Comparison of ENCODE assay signal across 33 cellular contexts in genomic region chr11:43823316-43823715, GRCh38. TPM values are rescaled to one million over a fixed set of nuclear protein-coding genes. Genes with fewer than 3 reads are reported as not detected.
A peak's percentile ranks its signal among the peaks of the same experiment; 100 is the strongest.
DNase-seq lines count a peak whose midpoint lies in the region; ATAC-seq and TF ChIP-seq lines count a peak whose summit lies in the region.
"Had no signal": no experiment of that assay in that cellular context is flagged by ENCODE, and none has a peak within 500 bp of the region (broad histone marks: within the 10 kb centered on the region; RNA-seq: fewer than 3 reads in every experiment).

No MANE protein-coding gene starts in this region.

- no peak for ATAC-seq in PC-3
- ATAC-seq: A549; CD8-positive, alpha-beta T cell had no signal

- BruUV-seq in PC-3 (replicated peaks; lab: Mats Ljungman, UMichigan): no TSS peak

- no peak overlapping the region for H2BK120ac ChIP-seq in trophoblast cell (ENCODE audit: insufficient read depth, low read length, poor library complexity)

- no peaks in the 10 kb centered on the region for H3K4me1 ChIP-seq in trophoblast cell (ENCODE audit: control insufficient read depth in 1 of 2, insufficient read depth in 2 of 2, low read length in 2 of 2)
- peaks cover 0 to 10% (median 0%) of the 10 kb centered on the region in 5 donors for H3K4me1 ChIP-seq in subcutaneous abdominal adipose tissue (ENCODE audit: control insufficient read depth in 5 of 5, insufficient read depth in 5 of 5, low read length in 5 of 5)
- H3K4me1 ChIP-seq in PC-3 (ENCODE audit: insufficient read depth, low read length): peaks cover 3% of the 10 kb centered on the region
- H3K4me1 ChIP-seq in MM.1S (ENCODE audit: low read length): no peaks in the 10 kb centered on the region
- H3K4me1 ChIP-seq: A549; BE2C; BLaER1; BLaER1 treated with 17β-estradiol and CSF1 and Interleukin-3, amounts not matched to agents 10 nM and 100 nM; Caco-2 had no signal

- no peak overlapping the region for H3K4me3 ChIP-seq in trophoblast cell (ENCODE audit: low read depth, low read length)
- no peak overlapping the region for H3K4me3 ChIP-seq in subcutaneous abdominal adipose tissue (ENCODE audit: low read depth in 1 of 5, low read length in 5 of 5)
- no peak overlapping the region for H3K4me3 ChIP-seq in PC-3 (ENCODE audit: low read length)
- no peak overlapping the region for H3K4me3 ChIP-seq in MM.1S (ENCODE audit: low read length)
- H3K4me3 ChIP-seq: A549; BLaER1; BLaER1 treated with 17β-estradiol and CSF1 and Interleukin-3, amounts not matched to agents 10 nM and 100 nM had no signal

- H3K4me2 ChIP-seq in trophoblast cell (ENCODE audit: low read length): no peak overlapping the region
- H3K4me2 ChIP-seq in PC-3 (ENCODE audit: low read length): no peak overlapping the region
- H3K4me2 ChIP-seq in MM.1S (ENCODE audit: low read depth, low read length): no peak overlapping the region
- H3K4me2 ChIP-seq: A549; BLaER1; BLaER1 treated with 17β-estradiol and CSF1 and Interleukin-3, amounts not matched to agents 10 nM and 100 nM had no signal

- no peak overlapping the region for H2BK12ac ChIP-seq in trophoblast cell (ENCODE audit: low read length)

- no peak overlapping the region for H3K23ac ChIP-seq in trophoblast cell (ENCODE audit: low read length)

- H3K27me3 ChIP-seq in trophoblast cell (ENCODE audit: insufficient read depth, low read length) (no peaks in the 10 kb centered on the region), subcutaneous abdominal adipose tissue (ENCODE audit: control insufficient read depth in 5 of 5, insufficient read depth in 4 of 5, low read length in 5 of 5) (no peaks in the 10 kb centered on the region), PC-3 (ENCODE audit: low read length) (no peaks in the 10 kb centered on the region), MM.1S (replicated peaks; ENCODE audit: insufficient read depth, low read length) (no peaks in the 10 kb centered on the region)
- H3K27me3 ChIP-seq: BE2C; BLaER1; BLaER1 treated with 17β-estradiol and CSF1 and Interleukin-3, amounts not matched to agents 10 nM and 100 nM had no signal

- H3K14ac ChIP-seq in trophoblast cell (ENCODE audit: low read length): no peak overlapping the region

- H3K9ac ChIP-seq in trophoblast cell (ENCODE audit: low read length) (no peak overlapping the region), subcutaneous abdominal adipose tissue (ENCODE audit: low read length in 5 of 5) (no peak overlapping the region), PC-3 (ENCODE audit: low read length) (no peak overlapping the region), MM.1S (ENCODE audit: low read length) (no peak overlapping the region)
- H3K9ac ChIP-seq: BLaER1; BLaER1 treated with 17β-estradiol and CSF1 and Interleukin-3, amounts not matched to agents 10 nM and 100 nM had no signal

- H3K27ac ChIP-seq in trophoblast cell (ENCODE audit: low read depth, low read length) (no peak overlapping the region), subcutaneous abdominal adipose tissue (ENCODE audit: low read depth, low read length) (peak overlapping the region; percentile 89), PC-3 (ENCODE audit: low read length) (no peak overlapping the region), MM.1S (ENCODE audit: low read length) (no peak overlapping the region)
- H3K27ac ChIP-seq: 22Rv1; A549; BLaER1; BLaER1 treated with 17β-estradiol and CSF1 and Interleukin-3, amounts not matched to agents 10 nM and 100 nM; C4-2B had no signal

- H3K18ac ChIP-seq in trophoblast cell (ENCODE audit: low read length): no peak overlapping the region

- H3K9me2 ChIP-seq in PC-3 (replicated peaks; ENCODE audit: low read length): no peaks in the 10 kb centered on the region
- H3K9me2 ChIP-seq in MM.1S (replicated peaks; ENCODE audit: insufficient read depth, low read length): no peaks in the 10 kb centered on the region

- H2AK5ac ChIP-seq in trophoblast cell (ENCODE audit: low read length): no peak overlapping the region

- no peak overlapping the region for H2BK5ac ChIP-seq in trophoblast cell (ENCODE audit: low read depth, low read length, poor library complexity)

- CTCF ChIA-PET in PC-3 (lab: Charles Lee): no interaction called here

- no peak overlapping the region for H4K8ac ChIP-seq in trophoblast cell (ENCODE audit: low read depth, low read length)

- DNase-seq in EH (ENCODE audit: low read depth) (peak; percentile 22), RPMI7951 (ENCODE audit: low read depth) (peak; percentile 18), trophoblast cell (peak; percentile 80 to 85), NCI-H748 (lab: John Stamatoyannopoulos, UW; ENCODE audit: unreplicated experiment) (no peak), PC-3 (no peak), MM.1S (no peak)
- DNase-seq in activated naive CD4-positive, alpha-beta T cell treated with anti-CD3 and anti-CD28 coated beads, Interleukin-2, amount 50 U/mL, for 16 hours: no peak
- DNase-seq: 8988T; ACHN; AML-193; BE2C; C1 segment of cervical spinal cord; Caco-2; Calu3; CD4-positive, alpha-beta memory T cell; CD4-positive, alpha-beta T cell; CD4-positive, CD25-positive, alpha-beta regulatory T cell; CD8-positive, alpha-beta memory T cell; CD8-positive, alpha-beta T cell; COR-L47; DMS 273 treated with DMSO at 0.1 percent for 48 hours; DMS153; DMS53; DMS79; DMS79 treated with DMSO at 0.1 percent for 48 hours; DND-41; EL had no signal

- H3K79me1 ChIP-seq in trophoblast cell (ENCODE audit: low read length): no peaks in the 10 kb centered on the region

- intact Hi-C loops in PC-3 (cut with micrococcal nuclease): no loop called here

- H4K12ac ChIP-seq in trophoblast cell (ENCODE audit: low read depth, low read length): no peak overlapping the region

- H3K36me3 ChIP-seq in trophoblast cell (ENCODE audit: control insufficient read depth in 1 of 2, insufficient read depth in 2 of 2, low read length in 2 of 2): peaks cover 0 to 4% of the 10 kb centered on the region in 2 experiments
- H3K36me3 ChIP-seq in subcutaneous abdominal adipose tissue (ENCODE audit: control insufficient read depth in 5 of 5, insufficient read depth in 5 of 5, low read length in 5 of 5): peaks cover 0 to 11% (median 6%) of the 10 kb centered on the region in 5 donors
- peaks cover 8% of the 10 kb centered on the region; the same call in 1 of the 2 replicates for H3K36me3 ChIP-seq in PC-3 (ENCODE audit: low read depth, low read length)
- H3K36me3 ChIP-seq in MM.1S (replicated peaks; ENCODE audit: insufficient read depth, low read length): no peaks in the 10 kb centered on the region
- H3K36me3 ChIP-seq: BE2C had no signal

- H4K20me1 ChIP-seq in PC-3 (ENCODE audit: low read length) (no peaks in the 10 kb centered on the region), MM.1S (ENCODE audit: insufficient read depth, low read length) (no peaks in the 10 kb centered on the region)
- H4K20me1 ChIP-seq: BLaER1; BLaER1 treated with 17β-estradiol and CSF1 and Interleukin-3, amounts not matched to agents 10 nM and 100 nM had no signal

- TF ChIP-seq CTCF in PC-3 (conservative IDR thresholded peaks at IDR 0.05; ENCODE audit: low read depth, low read length) (no peak), MM.1S (IDR thresholded peaks at IDR 0.05; ENCODE audit: low read length) (no peak)

- no peaks in the 10 kb centered on the region for H3K79me2 ChIP-seq in trophoblast cell (ENCODE audit: control insufficient read depth, insufficient read depth, low read length, poor library complexity)
- H3K79me2 ChIP-seq in PC-3 (ENCODE audit: low read length): no peaks in the 10 kb centered on the region
- H3K79me2 ChIP-seq in MM.1S (ENCODE audit: low read length): no peaks in the 10 kb centered on the region

- H4K91ac ChIP-seq in trophoblast cell (ENCODE audit: low read depth, low read length): no peak overlapping the region

- no peak overlapping the region for H2AFZ ChIP-seq in trophoblast cell (ENCODE audit: insufficient read depth, low read length, poor library complexity)
- no peak overlapping the region for H2AFZ ChIP-seq in PC-3 (ENCODE audit: low read length)
- no peak overlapping the region for H2AFZ ChIP-seq in MM.1S (ENCODE audit: low read length)

- H3K9me3 ChIP-seq in trophoblast cell (ENCODE audit: insufficient read depth, low read depth, low read length) (no peaks in the 10 kb centered on the region), subcutaneous abdominal adipose tissue (ENCODE audit: control insufficient read depth in 5 of 5, low read length in 5 of 5) (no peaks in the 10 kb centered on the region), PC-3 (ENCODE audit: low read length) (no peaks in the 10 kb centered on the region), MM.1S (replicated peaks; ENCODE audit: insufficient read depth, low read length) (no peaks in the 10 kb centered on the region)
- H3K9me3 ChIP-seq: A549, BE2C, BLaER1, Caco-2 had no signal

- POLR2A ChIA-PET in PC-3 (lab: Charles Lee; ENCODE audit: unreplicated experiment): no interaction called here

- H3K4ac ChIP-seq in trophoblast cell (ENCODE audit: low read depth, low read length): no peak overlapping the region

- no CpG with 5 or more reads among the region's 6 CpGs for WGBS in trophoblast cell (ENCODE audit: extremely low coverage, insufficient coverage, insufficient read length)

- H3F3A ChIP-seq in PC-3 (ENCODE audit: low read length, unreplicated experiment) (no peaks in the 10 kb centered on the region), MM.1S (ENCODE audit: insufficient read depth, low read length) (0 out of 2 replicates have a peak, but pooled peaks cover 4% of the 10 kb centered on the region)

RNA-seq across cellular contexts. Expression of gene ALKBH3, which starts 57.3 kb away (rescaled TPM):
- 39.2 and 46.7 TPM in 2 replicates for total RNA-seq in RPMI7951 (2014; rRNA removed; shearing (Covaris generic))
- polyA plus RNA-seq in trophoblast cell (2013): 9.7 and 10.0 TPM in 2 replicates
- 55.5 and 60.2 TPM in 2 replicates for total RNA-seq in PC-3 (2014; rRNA removed)

Comparison
In these comparisons a context has a peak if more than half of its experiments do, and no peak if none do; other contexts are left out.
1. DNase-seq: peak in EH (single experiment), RPMI7951 (single experiment) and trophoblast cell (2 of 2); none in NCI-H748 (single experiment), PC-3 (single experiment), MM.1S (single experiment) and activated naive CD4-positive, alpha-beta T cell treated with anti-CD3 and anti-CD28 coated beads, Interleukin-2, amount 50 U/mL, for 16 hours (single experiment).